In genomic region chr7:94062372-94062771, GRCh38 we compare ENCODE assay signal across 23 cellular contexts. TPM values are rescaled to one million over a fixed set of nuclear protein-coding genes. Genes with fewer than 3 reads are reported as not detected.
A peak's percentile ranks its signal among the peaks of the same experiment; 100 is the strongest.
DNase-seq lines count a peak whose midpoint lies in the region; ATAC-seq and TF ChIP-seq lines count a peak whose summit lies in the region.
"Had no signal": no experiment of that assay in that cellular context is flagged by ENCODE, and none has a peak within 500 bp of the region (broad histone marks: within the 10 kb centered on the region; RNA-seq: fewer than 3 reads in every experiment).

No MANE protein-coding gene starts in this region.

- POLR2A ChIA-PET in activated B cell treated with CpG ODN at 0.5 μM for 24 hours (lab: Charles Lee) = no interaction called here

- no peak for TF ChIP-seq CTCF in activated B cell treated with CpG ODN at 0.5 μM for 24 hours (IDR thresholded peaks at IDR 0.05)
- TF ChIP-seq CTCF in right lobe of liver (IDR thresholded peaks at IDR 0.05) = no peak

- H3K27me3 ChIP-seq in GM23248 (replicated peaks; ENCODE audit: insufficient read depth) (no peaks in the 10 kb centered on the region), right lobe of liver (no peaks in the 10 kb centered on the region)

- H3K27ac Mint-ChIP-seq in activated B cell treated with CpG ODN at 0.5 μM for 24 hours = peak overlapping the region; percentile 8
- H3K27ac Mint-ChIP-seq: activated CD4-positive, alpha-beta T cell treated with anti-CD3 and anti-CD28 coated beads, Interleukin-2, amount 10 ng/mL, durations not matched to agents 7 days and 5 days; brain; CD14-positive monocyte; effector memory CD8-positive, alpha-beta T cell; T-helper 1 cell treated with Interleukin-12 subunit alpha and Interleukin-12 subunit beta and Interleukin-4 antibody, amounts not matched to agents 30 μg/mL and 1 μg/mL, for 36 hours had no signal

- H2AFZ ChIP-seq in GM23248 = peak overlapping the region; percentile 67

- H3K4me1 Mint-ChIP-seq in activated B cell treated with CpG ODN at 0.5 μM for 24 hours = peaks cover 27% of the 10 kb centered on the region
- H3K4me1 Mint-ChIP-seq: brain had no signal

- H3K4me2 ChIP-seq in GM23248 (ENCODE audit: unreplicated experiment) = peak overlapping the region; percentile 43

- no peak for TF ChIP-seq POLR2A in right lobe of liver (IDR thresholded peaks at IDR 0.05)

- H3K4me3 Mint-ChIP-seq in activated B cell treated with CpG ODN at 0.5 μM for 24 hours = no peak overlapping the region
- H3K4me3 Mint-ChIP-seq: activated CD4-positive, alpha-beta T cell treated with anti-CD3 and anti-CD28 coated beads, Interleukin-2, amount 10 ng/mL, durations not matched to agents 7 days and 5 days; brain; effector memory CD8-positive, alpha-beta T cell; T-helper 1 cell treated with Interleukin-12 subunit alpha and Interleukin-12 subunit beta and Interleukin-4 antibody, amounts not matched to agents 30 μg/mL and 1 μg/mL, for 36 hours had no signal

- H3K4me1 ChIP-seq in GM23248 (ENCODE audit: insufficient read depth) (peaks cover 59% of the 10 kb centered on the region), right lobe of liver (no peaks in the 10 kb centered on the region)
- H3K4me1 ChIP-seq: esophagus muscularis mucosa, suprapubic skin had no signal

- no peaks in the 10 kb centered on the region for H3K9me3 Mint-ChIP-seq in activated B cell treated with CpG ODN at 0.5 μM for 24 hours
- H3K9me3 Mint-ChIP-seq: activated CD4-positive, alpha-beta T cell treated with anti-CD3 and anti-CD28 coated beads, Interleukin-2, amount 10 ng/mL, durations not matched to agents 7 days and 5 days; brain; effector memory CD8-positive, alpha-beta T cell; T-helper 1 cell treated with Interleukin-12 subunit alpha and Interleukin-12 subunit beta and Interleukin-4 antibody, amounts not matched to agents 30 μg/mL and 1 μg/mL, for 36 hours had no signal

- no peaks in the 10 kb centered on the region for H3K36me3 ChIP-seq in GM23248 (ENCODE audit: low read depth)
- H3K36me3 ChIP-seq in right lobe of liver = no peaks in the 10 kb centered on the region
- H3K36me3 ChIP-seq: esophagus muscularis mucosa, suprapubic skin had no signal

- ATAC-seq in activated B cell treated with CpG ODN at 0.5 μM for 24 hours (ENCODE audit: low read depth) (no peak), right lobe of liver (no peak), GM21526 (IDR thresholded peaks at IDR 0.05; ENCODE audit: low FRiP score, unreplicated experiment) (no peak)
- ATAC-seq: effector memory CD8-positive, alpha-beta T cell; left lobe of liver had no signal

- whole genome bisulfite sequencing in GM23248 (ENCODE audit: low coverage in 1 of 2, low lambda C conversion rate in 2 of 2, missing lambda C conversion rate in 2 of 2), 2 experiments = 34 to 50% methylated on average over 3 of the region's 3 CpGs
- WGBS in right lobe of liver (ENCODE audit: insufficient coverage, low coverage, low lambda C conversion rate, missing lambda C conversion rate) = 57% methylated on average over 3 of the region's 3 CpGs

- peak overlapping the region; percentile 83 for H3K27ac ChIP-seq in GM23248
- no peak overlapping the region for H3K27ac ChIP-seq in right lobe of liver
- H3K27ac ChIP-seq: esophagus muscularis mucosa, suprapubic skin had no signal

- H3K27me3 Mint-ChIP-seq in activated B cell treated with CpG ODN at 0.5 μM for 24 hours = no peaks in the 10 kb centered on the region
- H3K27me3 Mint-ChIP-seq: brain had no signal

- CTCF ChIA-PET in activated B cell treated with CpG ODN at 0.5 μM for 24 hours (lab: Charles Lee) = no interaction called here

- H3K36me3 Mint-ChIP-seq in activated B cell treated with CpG ODN at 0.5 μM for 24 hours (ENCODE audit: low read depth) = no peaks in the 10 kb centered on the region
- H3K36me3 Mint-ChIP-seq: brain, CD14-positive monocyte had no signal

- H3K9me2 ChIP-seq in GM23248 (ENCODE audit: insufficient read depth) = peaks cover 6% of the 10 kb centered on the region; the same call in 1 of the 2 replicates

- peak overlapping the region; percentile 11; the same call in 1 of the 2 replicates for H3K9ac ChIP-seq in GM23248

- H3K4me3 ChIP-seq in GM23248 (peak overlapping the region; percentile 2; the same call in 1 of the 2 replicates), right lobe of liver (no peak overlapping the region)
- H3K4me3 ChIP-seq: esophagus muscularis mucosa, suprapubic skin had no signal

- intact Hi-C loops in activated B cell treated with CpG ODN at 0.5 μM for 24 hours (cut with micrococcal nuclease) (no loop called here), right lobe of liver (cut with DNase I) (no loop called here)

- H3K9me3 ChIP-seq in GM23248 (ENCODE audit: low read depth) (no peaks in the 10 kb centered on the region), right lobe of liver (no peaks in the 10 kb centered on the region)
- H3K9me3 ChIP-seq: esophagus muscularis mucosa, suprapubic skin had no signal

- no peaks in the 10 kb centered on the region for H4K20me1 ChIP-seq in GM23248 (ENCODE audit: insufficient read depth)

- H3F3A ChIP-seq in GM23248 (ENCODE audit: insufficient read depth) = peaks cover 44% of the 10 kb centered on the region

- H3K79me2 ChIP-seq in GM23248 (ENCODE audit: insufficient read depth) = no peaks in the 10 kb centered on the region

- in situ Hi-C loops in ACHN (cut with HindIII; ENCODE audit: low pct_ligation_motif_present, low pct_unique_long_range_greater_than_20kb, low sequenced_read_pairs) = no loop called here
- in situ Hi-C loops in GM23248 (cut with MboI) = no loop called here

- DNase-seq in ACHN (peak; percentile 39), GM23248 (peak; percentile 74), activated B cell treated with CpG ODN at 0.5 μM for 24 hours (no peak), iris pigment epithelial cell (ENCODE audit: low read depth) (peak; percentile 32), right lobe of liver (no peak), hippocampal formation (lab: John Stamatoyannopoulos, UW) (no peak), midbrain (lab: John Stamatoyannopoulos, UW) (no peak)
- DNase-seq: activated CD4-positive, alpha-beta T cell treated with anti-CD3 and anti-CD28 coated beads, Interleukin-2, amount 10 ng/mL, durations not matched to agents 7 days and 5 days; activated effector memory CD4-positive, alpha-beta T cell treated with anti-CD3 and anti-CD28 coated beads, Interleukin-2, amount 50 U/mL, for 16 hours; DMS 273 treated with DMSO at 0.1 percent for 48 hours; effector memory CD8-positive, alpha-beta T cell; glutamatergic neuron; NCI-H1105 treated with DMSO at 0.1 percent for 48 hours; NCI-H2081; NCI-H446; posterior cingulate gyrus had no signal

RNA-seq across cellular contexts. Expression of gene BET1, which starts 58.2 kb away (rescaled TPM):
- 51.5 and 55.9 TPM in 2 replicates for total RNA-seq in GM23248 (2014; rRNA removed; shearing (Covaris generic))
- polyA plus RNA-seq in GM23248 (2016; fragmentation: Nextera tagmentation; extraction: Ambion mirVana) = 73.7 and 78.6 TPM in 2 replicates
- total RNA-seq in activated B cell treated with CpG ODN at 0.5 μM for 24 hours (23.0 and 23.7 TPM in 2 replicates), right lobe of liver (10 to 100 TPM; 12.4 to 19.7 (median 16.5) TPM)

Comparison
In these comparisons a context has a peak if more than half of its experiments do, and no peak if none do; other contexts are left out.
1. DNase-seq: peak in ACHN (single experiment), GM23248 (single experiment) and iris pigment epithelial cell (single experiment); none in activated B cell treated with CpG ODN at 0.5 μM for 24 hours (single experiment), right lobe of liver (0 of 3), hippocampal formation (0 of 2) and midbrain (single experiment).